Comparison of ENCODE assay signal across 1 cellular context in the genomic region with DNA sequence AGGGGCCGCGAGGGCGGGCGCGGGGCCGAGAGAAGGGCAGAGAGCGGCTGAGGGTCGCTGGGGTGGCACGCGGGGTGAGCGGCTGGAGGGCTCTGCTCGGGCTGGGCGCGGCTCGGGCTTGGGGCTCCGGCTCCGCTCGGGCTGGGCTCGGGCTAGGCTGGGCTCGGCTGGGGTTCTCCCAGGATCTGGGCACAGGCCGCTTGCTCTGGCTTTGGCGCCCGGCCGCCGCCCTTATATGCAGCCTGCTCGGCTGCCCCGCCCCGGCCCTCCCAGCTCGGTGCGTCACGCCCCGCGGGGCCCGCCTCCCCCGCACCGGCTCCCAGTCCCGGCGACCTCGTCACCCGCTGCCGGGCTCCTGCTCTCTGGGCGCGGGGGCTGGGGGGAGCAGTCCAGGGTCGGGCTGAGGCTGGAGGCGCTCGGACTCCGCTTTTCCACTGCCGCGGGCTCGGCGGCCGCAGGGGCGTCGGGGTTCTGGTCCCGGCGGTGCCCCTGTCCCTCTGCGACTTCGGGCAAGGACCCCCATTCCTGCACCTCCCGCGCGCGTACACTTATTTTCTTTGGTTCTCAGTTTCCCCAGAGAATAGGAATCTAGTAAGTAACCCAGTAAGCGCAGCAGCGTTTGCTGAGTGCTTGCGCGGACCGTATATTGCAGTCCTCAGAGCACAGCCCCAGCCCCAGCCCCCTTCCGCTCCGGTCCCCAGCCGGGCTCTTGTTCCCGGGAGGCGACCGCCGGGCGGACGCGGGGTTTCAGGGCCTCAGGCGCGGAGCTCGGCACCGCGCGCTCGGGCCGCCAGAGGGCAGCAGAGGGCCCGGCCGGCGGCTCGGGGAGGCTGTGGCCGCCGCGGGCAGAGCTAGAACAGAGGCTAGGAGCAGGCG.
TF ChIP-seq lines count a peak whose summit lies in the region.

A gene with protein sequence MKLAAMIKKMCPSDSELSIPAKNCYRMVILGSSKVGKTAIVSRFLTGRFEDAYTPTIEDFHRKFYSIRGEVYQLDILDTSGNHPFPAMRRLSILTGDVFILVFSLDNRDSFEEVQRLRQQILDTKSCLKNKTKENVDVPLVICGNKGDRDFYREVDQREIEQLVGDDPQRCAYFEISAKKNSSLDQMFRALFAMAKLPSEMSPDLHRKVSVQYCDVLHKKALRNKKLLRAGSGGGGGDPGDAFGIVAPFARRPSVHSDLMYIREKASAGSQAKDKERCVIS (minus strand): TSS at position 207 of the 876 bp plus-strand sequence. CDS start 214 bp downstream, outside the sequence.

TF ChIP-seq in K562, 482 proteins besides CTCF, POLR2A, EP300 and RAD21 (continued from another document and continues in another):
- TF ChIP-seq, protein P1, sequence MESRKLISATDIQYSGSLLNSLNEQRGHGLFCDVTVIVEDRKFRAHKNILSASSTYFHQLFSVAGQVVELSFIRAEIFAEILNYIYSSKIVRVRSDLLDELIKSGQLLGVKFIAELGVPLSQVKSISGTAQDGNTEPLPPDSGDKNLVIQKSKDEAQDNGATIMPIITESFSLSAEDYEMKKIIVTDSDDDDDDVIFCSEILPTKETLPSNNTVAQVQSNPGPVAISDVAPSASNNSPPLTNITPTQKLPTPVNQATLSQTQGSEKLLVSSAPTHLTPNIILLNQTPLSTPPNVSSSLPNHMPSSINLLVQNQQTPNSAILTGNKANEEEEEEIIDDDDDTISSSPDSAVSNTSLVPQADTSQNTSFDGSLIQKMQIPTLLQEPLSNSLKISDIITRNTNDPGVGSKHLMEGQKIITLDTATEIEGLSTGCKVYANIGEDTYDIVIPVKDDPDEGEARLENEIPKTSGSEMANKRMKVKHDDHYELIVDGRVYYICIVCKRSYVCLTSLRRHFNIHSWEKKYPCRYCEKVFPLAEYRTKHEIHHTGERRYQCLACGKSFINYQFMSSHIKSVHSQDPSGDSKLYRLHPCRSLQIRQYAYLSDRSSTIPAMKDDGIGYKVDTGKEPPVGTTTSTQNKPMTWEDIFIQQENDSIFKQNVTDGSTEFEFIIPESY (CRISPR knock-in tag; IDR thresholded peaks at IDR 0.05): peak; percentile 71; the same call in 1 of the 2 replicates
- TF ChIP-seq MAFG (tag; conservative IDR thresholded peaks at IDR 0.05): no peak
- no peak for TF ChIP-seq ZKSCAN1 (IDR thresholded peaks at IDR 0.05; ENCODE audit: low read depth, low read length)
- TF ChIP-seq PHB2 (IDR thresholded peaks at IDR 0.05; ENCODE audit: low read depth): no peak
- no peak for TF ChIP-seq XRCC4 (IDR thresholded peaks at IDR 0.05; ENCODE audit: extremely low read depth, insufficient read depth, insufficient read length)
- TF ChIP-seq CBFB (CRISPR knock-in tag; IDR thresholded peaks at IDR 0.05): no peak
- no peak for TF ChIP-seq SRF (CRISPR knock-in tag; IDR thresholded peaks at IDR 0.05)
- TF ChIP-seq ZBTB7A (IDR thresholded peaks at IDR 0.05; ENCODE audit: borderline replicate concordance, control insufficient read depth, low read depth, low read length): 0 out of 2 replicates have a peak, but pooled peaks have one; percentile 62
- TF ChIP-seq KAT7 (CRISPR knock-in tag; IDR thresholded peaks at IDR 0.05; ENCODE audit: borderline replicate concordance): peak; percentile 70; the same call in 1 of the 2 replicates
- TF ChIP-seq POLR3G (IDR thresholded peaks at IDR 0.05; ENCODE audit: extremely low read depth, insufficient read length, insufficient replicate concordance): no peak
- TF ChIP-seq ZBED1 (IDR thresholded peaks at IDR 0.05): no peak
- no peak for TF ChIP-seq MYBL2 (IDR thresholded peaks at IDR 0.05; ENCODE audit: low read depth)
- TF ChIP-seq MYBL2 (CRISPR knock-in tag; IDR thresholded peaks at IDR 0.05; ENCODE audit: borderline replicate concordance): no peak
- TF ChIP-seq, protein P2, sequence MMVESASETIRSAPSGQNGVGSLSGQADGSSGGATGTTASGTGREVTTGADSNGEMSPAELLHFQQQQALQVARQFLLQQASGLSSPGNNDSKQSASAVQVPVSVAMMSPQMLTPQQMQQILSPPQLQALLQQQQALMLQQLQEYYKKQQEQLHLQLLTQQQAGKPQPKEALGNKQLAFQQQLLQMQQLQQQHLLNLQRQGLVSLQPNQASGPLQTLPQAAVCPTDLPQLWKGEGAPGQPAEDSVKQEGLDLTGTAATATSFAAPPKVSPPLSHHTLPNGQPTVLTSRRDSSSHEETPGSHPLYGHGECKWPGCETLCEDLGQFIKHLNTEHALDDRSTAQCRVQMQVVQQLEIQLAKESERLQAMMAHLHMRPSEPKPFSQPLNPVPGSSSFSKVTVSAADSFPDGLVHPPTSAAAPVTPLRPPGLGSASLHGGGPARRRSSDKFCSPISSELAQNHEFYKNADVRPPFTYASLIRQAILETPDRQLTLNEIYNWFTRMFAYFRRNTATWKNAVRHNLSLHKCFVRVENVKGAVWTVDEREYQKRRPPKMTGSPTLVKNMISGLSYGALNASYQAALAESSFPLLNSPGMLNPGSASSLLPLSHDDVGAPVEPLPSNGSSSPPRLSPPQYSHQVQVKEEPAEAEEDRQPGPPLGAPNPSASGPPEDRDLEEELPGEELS (CRISPR knock-in tag; IDR thresholded peaks at IDR 0.05; ENCODE audit: borderline replicate concordance): no peak
- TF ChIP-seq TEAD4 (IDR thresholded peaks at IDR 0.05; ENCODE audit: low read length): no peak
- TF ChIP-seq TEAD4 (CRISPR knock-in tag; IDR thresholded peaks at IDR 0.05; ENCODE audit: borderline replicate concordance): peak; percentile 32; the same call in 1 of the 2 replicates
- no peak for TF ChIP-seq POLR3A (IDR thresholded peaks at IDR 0.05; ENCODE audit: borderline replicate concordance, extremely low read depth, insufficient read depth, insufficient read length)
- TF ChIP-seq, protein P3, sequence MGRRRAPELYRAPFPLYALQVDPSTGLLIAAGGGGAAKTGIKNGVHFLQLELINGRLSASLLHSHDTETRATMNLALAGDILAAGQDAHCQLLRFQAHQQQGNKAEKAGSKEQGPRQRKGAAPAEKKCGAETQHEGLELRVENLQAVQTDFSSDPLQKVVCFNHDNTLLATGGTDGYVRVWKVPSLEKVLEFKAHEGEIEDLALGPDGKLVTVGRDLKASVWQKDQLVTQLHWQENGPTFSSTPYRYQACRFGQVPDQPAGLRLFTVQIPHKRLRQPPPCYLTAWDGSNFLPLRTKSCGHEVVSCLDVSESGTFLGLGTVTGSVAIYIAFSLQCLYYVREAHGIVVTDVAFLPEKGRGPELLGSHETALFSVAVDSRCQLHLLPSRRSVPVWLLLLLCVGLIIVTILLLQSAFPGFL (CRISPR knock-in tag; IDR thresholded peaks at IDR 0.05): no peak
- no peak for TF ChIP-seq DIDO1 (tag; IDR thresholded peaks at IDR 0.05; ENCODE audit: low read depth)
- TF ChIP-seq, protein P4, sequence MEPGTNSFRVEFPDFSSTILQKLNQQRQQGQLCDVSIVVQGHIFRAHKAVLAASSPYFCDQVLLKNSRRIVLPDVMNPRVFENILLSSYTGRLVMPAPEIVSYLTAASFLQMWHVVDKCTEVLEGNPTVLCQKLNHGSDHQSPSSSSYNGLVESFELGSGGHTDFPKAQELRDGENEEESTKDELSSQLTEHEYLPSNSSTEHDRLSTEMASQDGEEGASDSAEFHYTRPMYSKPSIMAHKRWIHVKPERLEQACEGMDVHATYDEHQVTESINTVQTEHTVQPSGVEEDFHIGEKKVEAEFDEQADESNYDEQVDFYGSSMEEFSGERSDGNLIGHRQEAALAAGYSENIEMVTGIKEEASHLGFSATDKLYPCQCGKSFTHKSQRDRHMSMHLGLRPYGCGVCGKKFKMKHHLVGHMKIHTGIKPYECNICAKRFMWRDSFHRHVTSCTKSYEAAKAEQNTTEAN (CRISPR knock-in tag; IDR thresholded peaks at IDR 0.05): no peak
- peak; percentile 13 for TF ChIP-seq TAF1 (IDR thresholded peaks at IDR 0.05; ENCODE audit: control insufficient read depth, extremely low read depth, insufficient read depth, low read length, severe bottlenecking)
- TF ChIP-seq TGIF2 (CRISPR knock-in tag; IDR thresholded peaks at IDR 0.05): no peak
- peak; percentile 48; the same call in 1 of the 2 replicates for TF ChIP-seq MTA3 (IDR thresholded peaks at IDR 0.05; ENCODE audit: borderline replicate concordance)
- peak; percentile 67 for TF ChIP-seq POLR2G (IDR thresholded peaks at IDR 0.05; ENCODE audit: low read depth, low read length)
- TF ChIP-seq SMC3 (conservative IDR thresholded peaks at IDR 0.05; ENCODE audit: insufficient read depth, low read depth, low read length): peak; percentile 74
- TF ChIP-seq, protein P5, sequence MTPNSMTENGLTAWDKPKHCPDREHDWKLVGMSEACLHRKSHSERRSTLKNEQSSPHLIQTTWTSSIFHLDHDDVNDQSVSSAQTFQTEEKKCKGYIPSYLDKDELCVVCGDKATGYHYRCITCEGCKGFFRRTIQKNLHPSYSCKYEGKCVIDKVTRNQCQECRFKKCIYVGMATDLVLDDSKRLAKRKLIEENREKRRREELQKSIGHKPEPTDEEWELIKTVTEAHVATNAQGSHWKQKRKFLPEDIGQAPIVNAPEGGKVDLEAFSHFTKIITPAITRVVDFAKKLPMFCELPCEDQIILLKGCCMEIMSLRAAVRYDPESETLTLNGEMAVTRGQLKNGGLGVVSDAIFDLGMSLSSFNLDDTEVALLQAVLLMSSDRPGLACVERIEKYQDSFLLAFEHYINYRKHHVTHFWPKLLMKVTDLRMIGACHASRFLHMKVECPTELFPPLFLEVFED (CRISPR knock-in tag; conservative IDR thresholded peaks at IDR 0.05): no peak
- TF ChIP-seq ZNF644 (tag; IDR thresholded peaks at IDR 0.05; ENCODE audit: low read depth): no peak
- peak; percentile 62; the same call in 1 of the 2 replicates for TF ChIP-seq CXXC5 (CRISPR knock-in tag; IDR thresholded peaks at IDR 0.05)
- TF ChIP-seq TBP (optimal IDR thresholded peaks at IDR 0.05; ENCODE audit: low read depth, low read length): peak; percentile 60
- TF ChIP-seq, protein P6, sequence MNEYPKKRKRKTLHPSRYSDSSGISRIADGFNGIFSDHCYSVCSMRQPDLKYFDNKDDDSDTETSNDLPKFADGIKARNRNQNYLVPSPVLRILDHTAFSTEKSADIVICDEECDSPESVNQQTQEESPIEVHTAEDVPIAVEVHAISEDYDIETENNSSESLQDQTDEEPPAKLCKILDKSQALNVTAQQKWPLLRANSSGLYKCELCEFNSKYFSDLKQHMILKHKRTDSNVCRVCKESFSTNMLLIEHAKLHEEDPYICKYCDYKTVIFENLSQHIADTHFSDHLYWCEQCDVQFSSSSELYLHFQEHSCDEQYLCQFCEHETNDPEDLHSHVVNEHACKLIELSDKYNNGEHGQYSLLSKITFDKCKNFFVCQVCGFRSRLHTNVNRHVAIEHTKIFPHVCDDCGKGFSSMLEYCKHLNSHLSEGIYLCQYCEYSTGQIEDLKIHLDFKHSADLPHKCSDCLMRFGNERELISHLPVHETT (CRISPR knock-in tag; conservative IDR thresholded peaks at IDR 0.05 in 1 of 2, IDR thresholded peaks at IDR 0.05 in 1 of 2): peak in 1 of 2 experiments; percentile 54; a peak in 1 of 4 replicates
- no peak for TF ChIP-seq HNRNPUL1 (IDR thresholded peaks at IDR 0.05; ENCODE audit: low read length)
- no peak for TF ChIP-seq ZNF444 (CRISPR knock-in tag; IDR thresholded peaks at IDR 0.05)
- TF ChIP-seq RFX5 (IDR thresholded peaks at IDR 0.05; ENCODE audit: low read depth, low read length): no peak
- TF ChIP-seq ZFPM2 (CRISPR knock-in tag; IDR thresholded peaks at IDR 0.05): no peak
- TF ChIP-seq, protein P7, sequence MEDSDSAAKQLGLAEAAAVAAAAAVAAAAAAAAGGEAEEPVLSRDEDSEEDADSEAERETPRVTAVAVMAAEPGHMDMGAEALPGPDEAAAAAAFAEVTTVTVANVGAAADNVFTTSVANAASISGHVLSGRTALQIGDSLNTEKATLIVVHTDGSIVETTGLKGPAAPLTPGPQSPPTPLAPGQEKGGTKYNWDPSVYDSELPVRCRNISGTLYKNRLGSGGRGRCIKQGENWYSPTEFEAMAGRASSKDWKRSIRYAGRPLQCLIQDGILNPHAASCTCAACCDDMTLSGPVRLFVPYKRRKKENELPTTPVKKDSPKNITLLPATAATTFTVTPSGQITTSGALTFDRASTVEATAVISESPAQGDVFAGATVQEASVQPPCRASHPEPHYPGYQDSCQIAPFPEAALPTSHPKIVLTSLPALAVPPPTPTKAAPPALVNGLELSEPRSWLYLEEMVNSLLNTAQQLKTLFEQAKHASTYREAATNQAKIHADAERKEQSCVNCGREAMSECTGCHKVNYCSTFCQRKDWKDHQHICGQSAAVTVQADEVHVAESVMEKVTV (CRISPR knock-in tag; IDR thresholded peaks at IDR 0.05): 0 out of 2 replicates have a peak, but pooled peaks have one; percentile 9
- TF ChIP-seq, protein P8, sequence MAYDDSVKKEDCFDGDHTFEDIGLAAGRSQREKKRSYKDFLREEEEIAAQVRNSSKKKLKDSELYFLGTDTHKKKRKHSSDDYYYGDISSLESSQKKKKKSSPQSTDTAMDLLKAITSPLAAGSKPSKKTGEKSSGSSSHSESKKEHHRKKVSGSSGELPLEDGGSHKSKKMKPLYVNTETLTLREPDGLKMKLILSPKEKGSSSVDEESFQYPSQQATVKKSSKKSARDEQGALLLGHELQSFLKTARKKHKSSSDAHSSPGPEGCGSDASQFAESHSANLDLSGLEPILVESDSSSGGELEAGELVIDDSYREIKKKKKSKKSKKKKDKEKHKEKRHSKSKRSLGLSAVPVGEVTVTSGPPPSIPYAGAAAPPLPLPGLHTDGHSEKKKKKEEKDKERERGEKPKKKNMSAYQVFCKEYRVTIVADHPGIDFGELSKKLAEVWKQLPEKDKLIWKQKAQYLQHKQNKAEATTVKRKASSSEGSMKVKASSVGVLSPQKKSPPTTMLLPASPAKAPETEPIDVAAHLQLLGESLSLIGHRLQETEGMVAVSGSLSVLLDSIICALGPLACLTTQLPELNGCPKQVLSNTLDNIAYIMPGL (CRISPR knock-in tag; IDR thresholded peaks at IDR 0.05): no peak
- no peak for TF ChIP-seq SRSF9 (IDR thresholded peaks at IDR 0.05; ENCODE audit: borderline replicate concordance, low read depth, low read length)
- no peak for TF ChIP-seq EHMT2 (IDR thresholded peaks at IDR 0.05)
- TF ChIP-seq MAFK (IDR thresholded peaks at IDR 0.05; ENCODE audit: low read length): no peak
- no peak for TF ChIP-seq ILF3 (IDR thresholded peaks at IDR 0.05; ENCODE audit: borderline replicate concordance)
- no peak for TF ChIP-seq U2AF1 (optimal IDR thresholded peaks at IDR 0.05; ENCODE audit: low read depth, low read length)
- peak; percentile 45 for TF ChIP-seq FOSL1 (tag; conservative IDR thresholded peaks at IDR 0.05)
- no peak for TF ChIP-seq MED1 (CRISPR knock-in tag; IDR thresholded peaks at IDR 0.05; ENCODE audit: borderline replicate concordance)
- TF ChIP-seq, protein P9, sequence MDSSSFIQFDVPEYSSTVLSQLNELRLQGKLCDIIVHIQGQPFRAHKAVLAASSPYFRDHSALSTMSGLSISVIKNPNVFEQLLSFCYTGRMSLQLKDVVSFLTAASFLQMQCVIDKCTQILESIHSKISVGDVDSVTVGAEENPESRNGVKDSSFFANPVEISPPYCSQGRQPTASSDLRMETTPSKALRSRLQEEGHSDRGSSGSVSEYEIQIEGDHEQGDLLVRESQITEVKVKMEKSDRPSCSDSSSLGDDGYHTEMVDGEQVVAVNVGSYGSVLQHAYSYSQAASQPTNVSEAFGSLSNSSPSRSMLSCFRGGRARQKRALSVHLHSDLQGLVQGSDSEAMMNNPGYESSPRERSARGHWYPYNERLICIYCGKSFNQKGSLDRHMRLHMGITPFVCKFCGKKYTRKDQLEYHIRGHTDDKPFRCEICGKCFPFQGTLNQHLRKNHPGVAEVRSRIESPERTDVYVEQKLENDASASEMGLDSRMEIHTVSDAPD (CRISPR knock-in tag; IDR thresholded peaks at IDR 0.05): no peak
- no peak for TF ChIP-seq ZBTB17 (CRISPR knock-in tag; IDR thresholded peaks at IDR 0.05)
- TF ChIP-seq SETDB1 (IDR thresholded peaks at IDR 0.05; ENCODE audit: low read length): no peak
- TF ChIP-seq HDAC1 (IDR thresholded peaks at IDR 0.05): no peak
- TF ChIP-seq CBX5 (IDR thresholded peaks at IDR 0.05; ENCODE audit: borderline replicate concordance, low read depth): no peak
